11 cellular contexts compared by ENCODE assay signal in the genomic region with DNA sequence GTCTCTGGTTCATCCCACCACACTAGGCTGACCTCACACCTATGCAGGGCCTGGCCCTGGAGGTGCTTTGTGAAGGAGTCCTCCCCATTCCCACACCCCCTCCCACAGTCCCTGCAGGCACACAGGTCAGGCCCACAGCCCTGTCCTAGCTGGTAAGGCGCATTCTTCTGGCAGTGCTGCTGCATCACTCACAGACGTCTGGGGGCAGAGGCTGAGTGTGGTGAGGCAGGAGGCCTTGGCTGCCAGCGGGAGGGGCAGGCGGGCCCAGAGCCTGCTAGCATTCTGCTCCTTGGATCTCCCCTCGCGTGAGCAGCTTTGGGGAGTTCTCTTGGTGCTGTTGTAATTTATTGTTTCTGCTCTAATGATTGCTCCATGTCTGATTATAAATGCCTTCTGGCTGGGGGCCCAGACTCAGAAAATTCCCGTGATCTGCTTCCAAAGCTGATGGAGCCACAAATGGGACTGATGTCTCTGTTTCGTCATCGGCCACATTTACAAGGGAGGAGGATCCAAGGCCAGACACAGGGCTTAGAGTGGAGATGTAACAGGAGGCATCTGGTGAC.
DNase-seq lines count a peak whose midpoint lies in the region; ATAC-seq and TF ChIP-seq lines count a peak whose summit lies in the region.
"Had no signal": no experiment of that assay in that cellular context is flagged by ENCODE, and none has a peak within 500 bp of the region (broad histone marks: within the 10 kb centered on the region; RNA-seq: fewer than 3 reads in every experiment).

No MANE protein-coding gene starts in this region.

- H4K20me1 ChIP-seq in neural progenitor cell (ENCODE audit: low read depth) = no peaks in the 10 kb centered on the region

- no peak overlapping the region for H3K4me3 ChIP-seq in neural progenitor cell
- H3K4me3 ChIP-seq: cardiac muscle cell had no signal

- no peak overlapping the region for H3K4me3 Mint-ChIP-seq in neural progenitor cell
- H3K4me3 Mint-ChIP-seq: B cell had no signal

- H2AFZ ChIP-seq in neural progenitor cell (replicated peaks) = no peak overlapping the region

- TF ChIP-seq CTCF in neural progenitor cell (IDR thresholded peaks at IDR 0.05) = no peak

- no peaks in the 10 kb centered on the region for H3F3A ChIP-seq in neural progenitor cell (ENCODE audit: low read depth)

- no peaks in the 10 kb centered on the region for H3K36me3 ChIP-seq in neural progenitor cell
- H3K36me3 ChIP-seq: cardiac muscle cell had no signal

- H3K27me3 Mint-ChIP-seq in neural progenitor cell (ENCODE audit: insufficient read depth, low read depth) = no peaks in the 10 kb centered on the region

- H3K9ac ChIP-seq in neural progenitor cell = no peak overlapping the region

- no peak for TF ChIP-seq POLR2A in GM18505 (IDR thresholded peaks at IDR 0.05; ENCODE audit: borderline replicate concordance, extremely low read depth, insufficient read depth, insufficient read length)

- H3K27me3 ChIP-seq in neural progenitor cell = no peaks in the 10 kb centered on the region
- H3K27me3 ChIP-seq: cardiac muscle cell had no signal

- H3K4me1 Mint-ChIP-seq in neural progenitor cell = peaks cover 8% of the 10 kb centered on the region
- H3K4me1 Mint-ChIP-seq: B cell had no signal

- no peak overlapping the region for H3K27ac Mint-ChIP-seq in neural progenitor cell
- H3K27ac Mint-ChIP-seq: B cell had no signal

- no peaks in the 10 kb centered on the region for H3K9me3 ChIP-seq in neural progenitor cell (ENCODE audit: low read depth)

- ATAC-seq in HG02571 (IDR thresholded peaks at IDR 0.05; ENCODE audit: unreplicated experiment) (no peak), GM21576 (IDR thresholded peaks at IDR 0.05; ENCODE audit: unreplicated experiment) (no peak), GM18505 (IDR thresholded peaks at IDR 0.05; ENCODE audit: unreplicated experiment) (no peak)

- H3K4me2 ChIP-seq in neural progenitor cell = no peak overlapping the region

- no peaks in the 10 kb centered on the region for H3K36me3 Mint-ChIP-seq in neural progenitor cell

- no peaks in the 10 kb centered on the region for H3K79me2 ChIP-seq in neural progenitor cell (ENCODE audit: low read depth)

- H3K9me3 Mint-ChIP-seq in neural progenitor cell = no peaks in the 10 kb centered on the region

- no peak overlapping the region for H3K27ac ChIP-seq in neural progenitor cell
- H3K27ac ChIP-seq: cardiac muscle cell had no signal

- in situ Hi-C loops in ACHN (cut with HindIII; ENCODE audit: low pct_ligation_motif_present, low pct_unique_long_range_greater_than_20kb, low sequenced_read_pairs) = no loop called here

- H3K4me1 ChIP-seq in neural progenitor cell = no peaks in the 10 kb centered on the region

- DNase-seq in ACHN (peak; percentile 34), RPMI7951 (ENCODE audit: low read depth) (peak; percentile 19), glomerular visceral epithelial cell (ENCODE audit: extremely low spot score) (peak; percentile 79), neural progenitor cell (ENCODE audit: low spot score) (peak; percentile 12), GM19238 (ENCODE audit: insufficient read length, low spot score) (no peak)
- DNase-seq: activated CD4-positive, alpha-beta T cell treated with anti-CD3 and anti-CD28 coated beads, Interleukin-2, amount 50 U/mL, for 1 hour had no signal
